8 cellular contexts compared by ENCODE assay signal in genomic region chr2:18752667-18753422, GRCh38.
DNase-seq lines count a peak whose midpoint lies in the region; ATAC-seq and TF ChIP-seq lines count a peak whose summit lies in the region.
"Had no signal": no experiment of that assay in that cellular context is flagged by ENCODE, and none has a peak within 500 bp of the region (broad histone marks: within the 10 kb centered on the region; RNA-seq: fewer than 3 reads in every experiment).

No MANE protein-coding gene starts in this region.

- no peak for ATAC-seq in GM18858 (IDR thresholded peaks at IDR 0.05; ENCODE audit: unreplicated experiment)

- TF ChIP-seq CTCF in LNCAP (IDR thresholded peaks at IDR 0.05) = peak; percentile 8; the same call in 1 of the 2 replicates

- peak; percentile 4 for DNase-seq in GM03348 (ENCODE audit: low spot score)
- peak; percentile 37 to 46 for DNase-seq in SHP77 (lab: John Stamatoyannopoulos, UW)
- DNase-seq in left kidney (ENCODE audit: low read depth, low spot score) = peak; percentile 46
- DNase-seq in DMS79 treated with DMSO at 0.1 percent for 48 hours (lab: John Stamatoyannopoulos, UW) = no peak
- DNase-seq in activated CD4-positive, alpha-beta T cell treated with anti-CD3 and anti-CD28 coated beads for 48 hours = no peak
- DNase-seq: activated naive CD8-positive, alpha-beta T cell treated with anti-CD3 and anti-CD28 coated beads, Interleukin-2, amount 10 ng/mL, durations not matched to agents 7 days and 5 days had no signal

Comparison
In these comparisons a context has a peak if more than half of its experiments do, and no peak if none do; other contexts are left out.
1. DNase-seq: peak in GM03348 (single experiment), SHP77 (2 of 2) and left kidney (single experiment); none in DMS79 treated with DMSO at 0.1 percent for 48 hours (single experiment) and activated CD4-positive, alpha-beta T cell treated with anti-CD3 and anti-CD28 coated beads for 48 hours (single experiment).